Comparison of ENCODE assay signal across 8 cellular contexts in the genomic region with DNA sequence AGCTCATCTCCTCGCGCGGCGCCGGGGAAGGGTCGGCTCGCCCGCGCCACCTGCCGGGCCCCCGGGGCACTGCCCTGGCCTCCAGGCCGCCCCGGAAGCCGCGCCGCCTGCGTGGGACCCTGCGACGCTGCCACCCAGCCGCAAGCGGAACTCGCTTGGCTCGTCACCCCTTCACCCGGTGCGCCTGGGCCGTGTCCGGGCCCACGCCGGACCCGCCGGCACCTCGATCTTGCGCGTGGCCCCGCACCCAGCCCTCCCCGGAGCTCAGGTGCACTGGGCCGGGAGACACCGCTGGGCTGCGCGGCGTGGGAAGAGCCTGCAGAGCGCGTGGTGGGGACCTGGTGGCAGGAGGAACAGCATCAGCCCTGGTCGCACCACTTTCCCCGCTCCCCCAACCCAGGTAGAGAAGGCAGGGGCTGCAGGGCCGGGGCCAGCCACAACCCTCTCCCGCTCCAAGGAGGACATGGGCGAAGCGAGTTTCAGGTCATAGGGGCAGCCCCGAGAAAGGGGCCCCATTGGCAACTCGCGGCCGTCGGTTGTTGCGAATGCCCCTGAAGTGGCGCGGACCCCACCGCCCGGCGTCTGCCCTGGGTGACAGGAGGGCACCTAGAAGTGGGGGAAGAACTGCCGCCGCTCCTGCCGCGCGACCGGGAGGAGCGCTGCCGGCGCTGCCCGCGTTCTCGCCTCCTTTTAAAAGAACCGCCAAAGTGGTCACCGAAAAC. TPM values are rescaled to one million over a fixed set of nuclear protein-coding genes. Genes with fewer than 3 reads are reported as not detected.
A peak's percentile ranks its signal among the peaks of the same experiment; 100 is the strongest.
DNase-seq lines count a peak whose midpoint lies in the region; ATAC-seq and TF ChIP-seq lines count a peak whose summit lies in the region.

No MANE protein-coding gene starts in this region.

- peaks cover 21% of the 10 kb centered on the region for H3K36me3 Mint-ChIP-seq in activated naive CD4-positive, alpha-beta T cell treated with anti-CD3 and anti-CD28 coated beads, Interleukin-2, amount 10 ng/mL, durations not matched to agents 7 days and 5 days

- H4K5ac ChIP-seq in IMR-90 (ENCODE audit: low read depth, low read length) = peak overlapping the region; percentile 48; the same call in 1 of the 2 replicates

- TF ChIP-seq POLR2A in IMR-90 (IDR thresholded peaks at IDR 0.05; ENCODE audit: low read depth, low read length) (no peak), tibial nerve (IDR thresholded peaks at IDR 0.05) (no peak)

- BruUV-seq in IMR-90 (replicated peaks; lab: Mats Ljungman, UMichigan) = no TSS peak

- peak overlapping the region; percentile 89 for H3K27ac ChIP-seq in DND-41 (ENCODE audit: low read length)
- peak overlapping the region; percentile 54; the same call in 1 of the 2 replicates for H3K27ac ChIP-seq in IMR-90 (ENCODE audit: insufficient read depth, low read length)
- H3K27ac ChIP-seq in SJSA1 = peak overlapping the region; percentile 59
- H3K27ac ChIP-seq in parathyroid adenoma = peak overlapping the region; percentile 66
- H3K27ac ChIP-seq in tibial nerve = peak overlapping the region; percentile 74 to 97 (median 92)

- no peak overlapping the region for H2BK120ac ChIP-seq in IMR-90 (ENCODE audit: low read depth, low read length)

- H3K23ac ChIP-seq in IMR-90 (ENCODE audit: low read depth, low read length) = peak overlapping the region; percentile 17

- H2AK5ac ChIP-seq in IMR-90 (ENCODE audit: low read depth, low read length) = peak overlapping the region; percentile 9; the same call in 1 of the 2 replicates

- peak; percentile 77 for ATAC-seq in DND-41 (ENCODE audit: insufficient read depth, low read depth)
- ATAC-seq in GM21515 (IDR thresholded peaks at IDR 0.05; ENCODE audit: unreplicated experiment) = peak; percentile 57
- ATAC-seq in IMR-90 (ENCODE audit: low read depth) = peak; percentile 90
- ATAC-seq in Right ventricle myocardium superior (ENCODE audit: poor library complexity) = peak; percentile 88

- POLR2A ChIA-PET in IMR-90 (lab: Charles Lee; ENCODE audit: unreplicated experiment) = interaction anchor here (1.0 kb wide), 1 partner anchor 9 kb away, joined by 4 read pairs; a partner anchor contains a TSS

- peak in 1 of 2 donors; percentile 5 for TF ChIP-seq EP300 in tibial nerve (IDR thresholded peaks at IDR 0.05)

- peaks cover 4 to 11% of the 10 kb centered on the region in 2 experiments; a peak in 3 of 4 replicates for H3K79me1 ChIP-seq in IMR-90 (ENCODE audit: low read depth in 1 of 2, low read length in 2 of 2)

- DNase-seq in DND-41 = peak; percentile 85
- no peak for DNase-seq in IMR-90
- DNase-seq in SJSA1 (ENCODE audit: low read depth in 1 of 2, low spot score in 2 of 2) = peak; percentile 78 to 87
- DNase-seq in activated naive CD4-positive, alpha-beta T cell treated with anti-CD3 and anti-CD28 coated beads, Interleukin-2, amount 10 ng/mL, durations not matched to agents 7 days and 5 days = peak; percentile 89
- peak; percentile 91 for DNase-seq in Right ventricle myocardium superior
- peak; percentile 53 to 63 for DNase-seq in tibial nerve (ENCODE audit: low spot score in 2 of 2)

- 0 out of 2 replicates have a peak, but pooled peaks cover 8% of the 10 kb centered on the region for H3K9me1 ChIP-seq in IMR-90 (ENCODE audit: insufficient read depth, low read length)

- H3K79me2 ChIP-seq in DND-41 (ENCODE audit: insufficient read depth, low read length) = peaks cover 39% of the 10 kb centered on the region
- H3K79me2 ChIP-seq in parathyroid adenoma = no peaks in the 10 kb centered on the region

- H2AK9ac ChIP-seq in IMR-90 (replicated peaks; ENCODE audit: low read depth, low read length, poor library complexity) = peak overlapping the region; percentile 93

- H3K4me3 ChIP-seq in DND-41 (ENCODE audit: low read depth in 1 of 2, low read length in 2 of 2) (peak overlapping the region; percentile 76 to 98), IMR-90 (ENCODE audit: insufficient read depth, low read depth, low read length) (peak overlapping the region; percentile 81), SJSA1 (peak overlapping the region; percentile 94), parathyroid adenoma (ENCODE audit: low read depth, low read length) (peak overlapping the region; percentile 67), tibial nerve (peak overlapping the region; percentile 53 to 87 (median 76))

- H4K8ac ChIP-seq in IMR-90 (ENCODE audit: low read depth in 2 of 2, low read length in 2 of 2) = peak overlapping the region; percentile 76 to 87; a peak in 3 of 4 replicates

- H3K9me3 Mint-ChIP-seq in activated naive CD4-positive, alpha-beta T cell treated with anti-CD3 and anti-CD28 coated beads, Interleukin-2, amount 10 ng/mL, durations not matched to agents 7 days and 5 days = no peaks in the 10 kb centered on the region

- H2BK20ac ChIP-seq in IMR-90 (ENCODE audit: low read depth, low read length) = no peak overlapping the region

- H3K36me3 ChIP-seq in DND-41 (ENCODE audit: insufficient read depth, low read length) = peaks cover 47% of the 10 kb centered on the region
- peaks cover 7% of the 10 kb centered on the region for H3K36me3 ChIP-seq in IMR-90 (ENCODE audit: control insufficient read depth, insufficient read depth, low read length)
- H3K36me3 ChIP-seq in SJSA1 = peaks cover 38% of the 10 kb centered on the region
- H3K36me3 ChIP-seq in parathyroid adenoma (ENCODE audit: control insufficient read depth, insufficient read depth, low read length) = no peaks in the 10 kb centered on the region
- H3K36me3 ChIP-seq in tibial nerve = peaks cover 0 to 37% (median 0%) of the 10 kb centered on the region in 3 donors

- H4K91ac ChIP-seq in IMR-90 (ENCODE audit: insufficient read depth, low read depth, low read length) = peak overlapping the region; percentile 49; the same call in 1 of the 2 replicates

- H3K9me3 ChIP-seq in DND-41 (ENCODE audit: insufficient read depth, low read length, severe bottlenecking) (no peaks in the 10 kb centered on the region), IMR-90 (ENCODE audit: control insufficient read depth, insufficient read depth, low read length) (no peaks in the 10 kb centered on the region), SJSA1 (replicated peaks) (peaks cover 7% of the 10 kb centered on the region), parathyroid adenoma (ENCODE audit: control insufficient read depth, low read length) (no peaks in the 10 kb centered on the region), tibial nerve (no peaks in the 10 kb centered on the region)

- no peak overlapping the region for H2BK15ac ChIP-seq in IMR-90 (ENCODE audit: low read depth, low read length)

- CTCF ChIA-PET in IMR-90 (lab: Yijun Ruan, JAX) = interaction anchor here (0.6 to 3.2 kb wide), 14 partner anchors 10 to 139 kb away, joined by 3 to 18 read pairs (median 4); a partner anchor contains a TSS
- CTCF ChIA-PET in activated naive CD4-positive, alpha-beta T cell treated with anti-CD3 and anti-CD28 coated beads, Interleukin-2, amount 10 ng/mL, durations not matched to agents 7 days and 5 days (lab: Charles Lee) = interaction anchor here (0.7 to 2.3 kb wide), 28 partner anchors 9 to 157 kb away, joined by 3 to 22 read pairs (median 5); a partner anchor contains a TSS

- TF ChIP-seq CTCF in DND-41 (IDR thresholded peaks at IDR 0.05; ENCODE audit: borderline replicate concordance, extremely low read depth, low read length, poor library complexity, severe bottlenecking) (peak; percentile 84), IMR-90 (conservative IDR thresholded peaks at IDR 0.05; ENCODE audit: low read depth, low read length) (peak; percentile 90), parathyroid adenoma (IDR thresholded peaks at IDR 0.05) (peak; percentile 56), tibial nerve (IDR thresholded peaks at IDR 0.05) (peak; percentile 78 to 99 (median 97))

- H3K27me3 ChIP-seq in DND-41 (ENCODE audit: insufficient read depth, low read length, poor library complexity) = no peaks in the 10 kb centered on the region
- no peaks in the 10 kb centered on the region for H3K27me3 ChIP-seq in IMR-90 (ENCODE audit: control insufficient read depth, insufficient read depth, low read length)
- no peaks in the 10 kb centered on the region for H3K27me3 ChIP-seq in SJSA1 (replicated peaks)
- no peaks in the 10 kb centered on the region for H3K27me3 ChIP-seq in parathyroid adenoma (ENCODE audit: control insufficient read depth, insufficient read depth, low read length)
- no peaks in the 10 kb centered on the region for H3K27me3 ChIP-seq in tibial nerve

- peak; percentile 28; the same call in 1 of the 2 replicates for TF ChIP-seq RAD21 in IMR-90 (IDR thresholded peaks at IDR 0.05; ENCODE audit: low read length)

- peak overlapping the region; percentile 71 for H3K27ac Mint-ChIP-seq in activated naive CD4-positive, alpha-beta T cell treated with anti-CD3 and anti-CD28 coated beads, Interleukin-2, amount 10 ng/mL, durations not matched to agents 7 days and 5 days

- intact Hi-C loops in IMR-90 (cut with micrococcal nuclease) (loop anchor here (2.0 to 10.0 kb wide), 2 partner anchors 133 to 243 kb away; a partner anchor contains a TSS), Right ventricle myocardium superior (cut with DNase I) (no loop called here)

- H3K4me1 ChIP-seq in DND-41 (ENCODE audit: insufficient read depth, low read length) (peaks cover 41% of the 10 kb centered on the region), IMR-90 (ENCODE audit: control insufficient read depth, insufficient read depth, low read length) (peaks cover 14% of the 10 kb centered on the region), SJSA1 (replicated peaks) (peaks cover 20% of the 10 kb centered on the region), parathyroid adenoma (peaks cover 19% of the 10 kb centered on the region), tibial nerve (peaks cover 0 to 42% (median 15%) of the 10 kb centered on the region in 4 donors)

- H3K4me3 Mint-ChIP-seq in activated naive CD4-positive, alpha-beta T cell treated with anti-CD3 and anti-CD28 coated beads, Interleukin-2, amount 10 ng/mL, durations not matched to agents 7 days and 5 days = peak overlapping the region; percentile 79

- H4K20me1 ChIP-seq in DND-41 (ENCODE audit: insufficient read depth, low read length) (peaks cover 8% of the 10 kb centered on the region), IMR-90 (ENCODE audit: insufficient read depth, low read length) (no peaks in the 10 kb centered on the region; the same call in none of the 2 replicates)

- peak overlapping the region; percentile 91 for H3K9ac ChIP-seq in DND-41 (ENCODE audit: low read depth, low read length)
- peak overlapping the region; percentile 48 for H3K9ac ChIP-seq in IMR-90 (ENCODE audit: low read depth, low read length)
- peak overlapping the region; percentile 80 for H3K9ac ChIP-seq in parathyroid adenoma

- H2AFZ ChIP-seq in DND-41 (ENCODE audit: low read depth, low read length) (peak overlapping the region; percentile 96), IMR-90 (replicated peaks; ENCODE audit: low read length, poor library complexity) (peak overlapping the region; percentile 97), parathyroid adenoma (peak overlapping the region; percentile 100)

- in situ Hi-C loops in IMR-90 (cut with MboI; ENCODE audit: low sequenced_read_pairs) = no loop called here

- H3K4me1 Mint-ChIP-seq in activated naive CD4-positive, alpha-beta T cell treated with anti-CD3 and anti-CD28 coated beads, Interleukin-2, amount 10 ng/mL, durations not matched to agents 7 days and 5 days = peaks cover 42% of the 10 kb centered on the region

- H3K14ac ChIP-seq in IMR-90 (replicated peaks; ENCODE audit: low read depth, low read length) = 0 out of 2 replicates have a peak overlapping the region, but pooled peaks have one; percentile 7

- H3K27me3 Mint-ChIP-seq in activated naive CD4-positive, alpha-beta T cell treated with anti-CD3 and anti-CD28 coated beads, Interleukin-2, amount 10 ng/mL, durations not matched to agents 7 days and 5 days = no peaks in the 10 kb centered on the region

- dilution Hi-C loops in IMR-90 (cut with HindIII; ENCODE audit: low sequenced_read_pairs, unreplicated experiment) = no loop called here

- H3K4me2 ChIP-seq in DND-41 (ENCODE audit: insufficient read depth, low read length) (peak overlapping the region; percentile 86), IMR-90 (ENCODE audit: low read depth, low read length) (peak overlapping the region; percentile 98), parathyroid adenoma (ENCODE audit: low read length) (peak overlapping the region; percentile 99)

- H3K56ac ChIP-seq in IMR-90 (ENCODE audit: extremely low read depth, insufficient read depth, low read length) = no peak overlapping the region

- 0% methylated on average over 5 of the region's 74 CpGs; no CpG with 5 or more reads in 1 of the 2 experiments for WGBS in IMR-90 (ENCODE audit: extremely low coverage in 2 of 2, insufficient read length in 1 of 2), 2 experiments
- 1% methylated on average over 34 to 72 of the region's 74 CpGs for WGBS in tibial nerve, 2 donors

- H2BK5ac ChIP-seq in IMR-90 (ENCODE audit: low read depth, low read length, poor library complexity, severe bottlenecking) = no peak overlapping the region

- H3K4ac ChIP-seq in IMR-90 (ENCODE audit: low read depth, low read length) = no peak overlapping the region

- H3K18ac ChIP-seq in IMR-90 (ENCODE audit: low read depth, low read length) = no peak overlapping the region

RNA-seq across cellular contexts. Expression of a gene that starts 0.4 kb away (rescaled TPM):
- total RNA-seq in IMR-90 (2012; rRNA removed) (3.3 and 4.1 TPM in 2 replicates), Right ventricle myocardium superior (13.7 TPM), tibial nerve (10 to 100 TPM; 18.4 to 53.1 (median 41.0) TPM)
- 6.9 and 7.7 TPM in 2 replicates for polyA plus RNA-seq in IMR-90 (2012; rRNA removed)
- 7.9 and 11.1 TPM in 2 replicates for polyA plus RNA-seq in IMR-90 (2012; cell fraction: cytosol; rRNA removed)
- 5.9 and 6.9 TPM in 2 replicates for polyA plus RNA-seq in IMR-90 (2012; cell fraction: nucleus; rRNA removed; ENCODE audit: low replicate concordance)
- 8.5 and 10.7 TPM in 2 replicates for total RNA-seq in SJSA1 (2014; rRNA removed; shearing (Covaris generic))

RNA-seq across cellular contexts. Expression of a gene that starts 9.7 kb away (rescaled TPM):
- total RNA-seq in IMR-90 (2012; rRNA removed) (55.9 and 62.5 TPM in 2 replicates), Right ventricle myocardium superior (125 TPM), tibial nerve (10 to 100 TPM; 31.2 to 36.6 (median 33.6) TPM)
- 60.5 and 70.3 TPM in 2 replicates for polyA plus RNA-seq in IMR-90 (2012; rRNA removed)
- 35.4 and 53.8 TPM in 2 replicates for polyA plus RNA-seq in IMR-90 (2012; cell fraction: cytosol; rRNA removed)
- polyA plus RNA-seq in IMR-90 (2012; cell fraction: nucleus; rRNA removed; ENCODE audit: low replicate concordance) = 22.2 and 34.6 TPM in 2 replicates
- 91.5 and 113 TPM in 2 replicates for total RNA-seq in SJSA1 (2014; rRNA removed; shearing (Covaris generic))

RNA-seq across cellular contexts. Expression of a gene that starts 10.0 kb away (rescaled TPM):
- 12.8 and 15.1 TPM in 2 replicates for total RNA-seq in IMR-90 (2012; rRNA removed)
- polyA plus RNA-seq in IMR-90 (2012; rRNA removed) = 35.2 and 37.7 TPM in 2 replicates
- 11.8 and 16.9 TPM in 2 replicates for polyA plus RNA-seq in IMR-90 (2012; cell fraction: cytosol; rRNA removed)
- 173 and 223 TPM in 2 replicates for polyA plus RNA-seq in IMR-90 (2012; cell fraction: nucleus; rRNA removed; ENCODE audit: low replicate concordance)
- total RNA-seq in SJSA1 (2014; rRNA removed; shearing (Covaris generic)) = 13.1 and 13.8 TPM in 2 replicates
- 22.3 TPM for total RNA-seq in Right ventricle myocardium superior
- 10 to 100 TPM; 45.5 to 66.0 (median 56.6) TPM for total RNA-seq in tibial nerve

RNA-seq across cellular contexts. Expression of a gene that starts 17.8 kb away (rescaled TPM):
- total RNA-seq in IMR-90 (2012; rRNA removed) (8.3 and 9.1 TPM in 2 replicates), Right ventricle myocardium superior (12.5 TPM), tibial nerve (10 to 100 TPM; 16.7 to 23.1 (median 20.1) TPM)
- polyA plus RNA-seq in IMR-90 (2012; rRNA removed) = 9.2 and 10.1 TPM in 2 replicates
- 6.8 and 8.2 TPM in 2 replicates for polyA plus RNA-seq in IMR-90 (2012; cell fraction: cytosol; rRNA removed)
- polyA plus RNA-seq in IMR-90 (2012; cell fraction: nucleus; rRNA removed; ENCODE audit: low replicate concordance) = 7.1 and 9.9 TPM in 2 replicates
- 8.5 and 21.7 TPM in 2 replicates for total RNA-seq in SJSA1 (2014; rRNA removed; shearing (Covaris generic))
